1 cellular context compared by ENCODE assay signal in the genomic region with DNA sequence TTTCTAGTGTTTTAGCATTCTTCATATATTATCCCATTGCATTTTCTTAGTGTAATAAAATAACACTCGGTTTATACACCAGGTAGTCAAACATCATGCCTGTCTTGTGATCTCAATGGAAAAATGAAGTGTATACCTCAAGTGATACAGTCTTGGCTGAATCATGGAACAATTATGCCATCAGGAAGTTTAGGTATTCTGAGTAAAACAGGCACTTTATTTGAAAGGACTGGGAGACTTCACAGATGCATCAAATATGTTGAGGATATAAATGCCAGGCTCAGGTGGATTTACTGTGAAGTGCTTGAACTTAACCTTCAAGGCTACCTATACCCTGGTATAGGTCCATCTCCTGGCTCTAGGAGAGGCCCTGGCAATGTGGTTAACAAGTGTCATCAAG.
A peak's percentile ranks its signal among the peaks of the same experiment; 100 is the strongest.
TF ChIP-seq lines count a peak whose summit lies in the region.

No MANE protein-coding gene starts in this region.

TF ChIP-seq in HCT116, 20 proteins besides CTCF, POLR2A, EP300 and RAD21:
- peak; percentile 77 for TF ChIP-seq FOSL1 (IDR thresholded peaks at IDR 0.05; ENCODE audit: low read depth)
- peak; percentile 32; the same call in 1 of the 2 replicates for TF ChIP-seq POLR2AphosphoS5 (IDR thresholded peaks at IDR 0.05; ENCODE audit: low read depth, low read length)
- TF ChIP-seq SIN3A (IDR thresholded peaks at IDR 0.05; ENCODE audit: low read depth): 0 out of 2 replicates have a peak, but pooled peaks have one; percentile 38
- TF ChIP-seq SP1 (IDR thresholded peaks at IDR 0.05; ENCODE audit: low read depth): peak; percentile 84
- TF ChIP-seq CEBPB (IDR thresholded peaks at IDR 0.05; ENCODE audit: low read depth): peak; percentile 48; the same call in 1 of the 2 replicates
- TF ChIP-seq SRF (IDR thresholded peaks at IDR 0.05; ENCODE audit: low read depth): 0 out of 2 replicates have a peak, but pooled peaks have one; percentile 36
- TF ChIP-seq TCF7L2 (IDR thresholded peaks at IDR 0.05; ENCODE audit: borderline replicate concordance, extremely low read depth, insufficient read depth, insufficient read length): no peak
- TF ChIP-seq JUND (IDR thresholded peaks at IDR 0.05): peak; percentile 82
- TF ChIP-seq ATF3 (IDR thresholded peaks at IDR 0.05): no peak
- peak; percentile 53; the same call in 1 of the 2 replicates for TF ChIP-seq CBX3 (IDR thresholded peaks at IDR 0.05; ENCODE audit: low read depth)
TF ChIP-seq in HCT116: peak in this region for 8.
